Comparison of ENCODE assay signal across 15 cellular contexts in genomic region chr3:58000306-58000705, GRCh38. TPM values are rescaled to one million over a fixed set of nuclear protein-coding genes. Genes with fewer than 3 reads are reported as not detected.
DNase-seq lines count a peak whose midpoint lies in the region; ATAC-seq, FAIRE-seq and TF ChIP-seq lines count a peak whose summit lies in the region.
"Had no signal": no experiment of that assay in that cellular context is flagged by ENCODE, and none has a peak within 500 bp of the region (broad histone marks: within the 10 kb centered on the region; RNA-seq: fewer than 3 reads in every experiment).

No MANE protein-coding gene starts in this region.

- peaks cover 41% of the 10 kb centered on the region for H3K4me1 Mint-ChIP-seq in HFFc6 (ENCODE audit: low read depth)
- peaks cover 15% of the 10 kb centered on the region for H3K4me1 Mint-ChIP-seq in astrocyte (ENCODE audit: low read depth, unreplicated experiment)
- H3K4me1 Mint-ChIP-seq in stimulated activated memory B cell treated with anti-CD40 and anti-IgM and Interleukin-4, amounts not matched to agents 10 μg/mL and 1 μg/mL and 100 μg/mL, for 72 hours: peaks cover 29% of the 10 kb centered on the region

- no peak for ATAC-seq in stimulated activated memory B cell treated with anti-CD40 and anti-IgM and Interleukin-4, amounts not matched to agents 10 μg/mL and 1 μg/mL and 100 μg/mL, for 72 hours
- no peak for ATAC-seq in GM18858 (IDR thresholded peaks at IDR 0.05; ENCODE audit: unreplicated experiment)
- no peak for ATAC-seq in activated CD4-positive, CD25-positive, alpha-beta regulatory T cell treated with anti-CD3 and anti-CD28 coated beads, Interleukin-2, amount 50 U/mL, for 24 hours

- H3K36me3 ChIP-seq in astrocyte (ENCODE audit: insufficient read depth, low read length) (no peaks in the 10 kb centered on the region), hepatocyte (replicated peaks; ENCODE audit: insufficient read depth, low read depth) (no peaks in the 10 kb centered on the region)
- H3K36me3 ChIP-seq: BLaER1, MG63 had no signal

- H3K36me3 Mint-ChIP-seq in HFFc6 (ENCODE audit: low read depth) (no peaks in the 10 kb centered on the region), astrocyte (ENCODE audit: low read depth, unreplicated experiment) (no peaks in the 10 kb centered on the region)
- no peaks in the 10 kb centered on the region for H3K36me3 Mint-ChIP-seq in stimulated activated memory B cell treated with anti-CD40 and anti-IgM and Interleukin-4, amounts not matched to agents 10 μg/mL and 1 μg/mL and 100 μg/mL, for 72 hours

- H3K9me3 ChIP-seq in astrocyte (ENCODE audit: insufficient read depth, low read depth, low read length) (no peaks in the 10 kb centered on the region), hepatocyte (ENCODE audit: low read depth) (no peaks in the 10 kb centered on the region)
- H3K9me3 ChIP-seq: BLaER1, MG63 had no signal

- H3K4me3 ChIP-seq in astrocyte (ENCODE audit: insufficient read depth, low read depth, low read length): no peak overlapping the region
- H3K4me3 ChIP-seq in hepatocyte: no peak overlapping the region
- H3K4me3 ChIP-seq: BLaER1, MG63 had no signal

- no peak overlapping the region for H3K9ac ChIP-seq in astrocyte (ENCODE audit: low read length)
- H3K9ac ChIP-seq: BLaER1, KMS-11 had no signal

- H2AFZ ChIP-seq in astrocyte (ENCODE audit: low read depth, low read length): no peak overlapping the region
- H2AFZ ChIP-seq in hepatocyte: no peak overlapping the region

- no peak for DNase-seq in HFFc6
- DNase-seq in astrocyte (ENCODE audit: low read depth): no peak
- no peak for DNase-seq in hepatocyte (ENCODE audit: low spot score)
- DNase-seq in H54 (ENCODE audit: insufficient read length, low spot score): no peak
- DNase-seq: DMS153, MG63, NCI-H1105, NCI-H187, NCI-H446, Right ventricle myocardium superior had no signal

- no peak for TF ChIP-seq CTCF in HFFc6 (IDR thresholded peaks at IDR 0.05)
- no peak for TF ChIP-seq CTCF in astrocyte (IDR thresholded peaks at IDR 0.05; ENCODE audit: insufficient read depth, low read depth, low read length)
- no peak for TF ChIP-seq CTCF in hepatocyte (IDR thresholded peaks at IDR 0.05; ENCODE audit: poor library complexity)

- H3K79me2 ChIP-seq in astrocyte (ENCODE audit: insufficient read depth, low read length) (no peaks in the 10 kb centered on the region), hepatocyte (no peaks in the 10 kb centered on the region)

- whole genome bisulfite sequencing in hepatocyte (ENCODE audit: low lambda C conversion rate, missing lambda C conversion rate): 95% methylated on average over 5 of the region's 5 CpGs

- no peak overlapping the region for H3K27ac ChIP-seq in astrocyte (ENCODE audit: low read depth, low read length)
- peak overlapping the region; percentile 92 for H3K27ac ChIP-seq in hepatocyte
- H3K27ac ChIP-seq: BLaER1, KMS-11 had no signal

- no peak for TF ChIP-seq POLR2A in H54 (IDR thresholded peaks at IDR 0.05; ENCODE audit: low read depth, low read length)

- H3K27me3 Mint-ChIP-seq in HFFc6 (ENCODE audit: insufficient read depth) (no peaks in the 10 kb centered on the region; the same call in 1 of the 2 replicates), astrocyte (ENCODE audit: low read depth, unreplicated experiment) (no peaks in the 10 kb centered on the region)
- H3K27me3 Mint-ChIP-seq in stimulated activated memory B cell treated with anti-CD40 and anti-IgM and Interleukin-4, amounts not matched to agents 10 μg/mL and 1 μg/mL and 100 μg/mL, for 72 hours: no peaks in the 10 kb centered on the region

- H3K9me3 Mint-ChIP-seq in HFFc6: no peaks in the 10 kb centered on the region
- no peaks in the 10 kb centered on the region for H3K9me3 Mint-ChIP-seq in astrocyte (ENCODE audit: unreplicated experiment)
- H3K9me3 Mint-ChIP-seq in stimulated activated memory B cell treated with anti-CD40 and anti-IgM and Interleukin-4, amounts not matched to agents 10 μg/mL and 1 μg/mL and 100 μg/mL, for 72 hours: no peaks in the 10 kb centered on the region

- H3K27me3 ChIP-seq in astrocyte (ENCODE audit: insufficient read depth, low read length) (no peaks in the 10 kb centered on the region), hepatocyte (no peaks in the 10 kb centered on the region)
- H3K27me3 ChIP-seq: BLaER1, MG63 had no signal

- no peaks in the 10 kb centered on the region for H4K20me1 ChIP-seq in astrocyte (ENCODE audit: insufficient read depth, low read length)
- H4K20me1 ChIP-seq in hepatocyte (ENCODE audit: insufficient read depth, poor library complexity, severe bottlenecking): no peaks in the 10 kb centered on the region
- H4K20me1 ChIP-seq: BLaER1 had no signal

- H3K9me2 ChIP-seq in hepatocyte (replicated peaks; ENCODE audit: insufficient read depth): no peaks in the 10 kb centered on the region

- H3K4me3 Mint-ChIP-seq in HFFc6 (no peak overlapping the region), astrocyte (ENCODE audit: unreplicated experiment) (no peak overlapping the region)
- H3K4me3 Mint-ChIP-seq in stimulated activated memory B cell treated with anti-CD40 and anti-IgM and Interleukin-4, amounts not matched to agents 10 μg/mL and 1 μg/mL and 100 μg/mL, for 72 hours: no peak overlapping the region

- peak overlapping the region; percentile 24 for H3K27ac Mint-ChIP-seq in HFFc6
- no peak overlapping the region for H3K27ac Mint-ChIP-seq in astrocyte (ENCODE audit: unreplicated experiment)
- H3K27ac Mint-ChIP-seq in stimulated activated memory B cell treated with anti-CD40 and anti-IgM and Interleukin-4, amounts not matched to agents 10 μg/mL and 1 μg/mL and 100 μg/mL, for 72 hours: peak overlapping the region; percentile 10

- H3K4me2 ChIP-seq in astrocyte (ENCODE audit: low read length): peak overlapping the region; percentile 0
- no peak overlapping the region for H3K4me2 ChIP-seq in hepatocyte
- H3K4me2 ChIP-seq: BLaER1, KMS-11 had no signal

- FAIRE-seq in astrocyte (lab: Jason Lieb, UNC): no peak
- FAIRE-seq in H54 (lab: Jason Lieb, UNC): no peak

- H3K4me1 ChIP-seq in astrocyte (ENCODE audit: insufficient read depth, low read length) (peaks cover 17% of the 10 kb centered on the region), hepatocyte (ENCODE audit: insufficient read depth) (no peaks in the 10 kb centered on the region)
- H3K4me1 ChIP-seq: BLaER1 had no signal

RNA-seq across cellular contexts. Expression of gene FLNB, which starts 7.9 kb away (rescaled TPM):
- total RNA-seq in HFFc6 (2021; fragmentation: NEBNext Ultra II Directional; extraction: Animal tissue kit (Norgen Biotek cat#: 25700)): 100 to 1,000 TPM in 3 of 6 experiments, 10 to 100 TPM in 3; 93.8 to 117 (median 98.7) TPM
- 434 and 521 TPM in 2 replicates for total RNA-seq in astrocyte
- 136 and 172 TPM in 2 replicates for total RNA-seq in hepatocyte
- 69.4 and 74.2 TPM in 2 replicates for polyA plus RNA-seq in hepatocyte
